ENCODE assay signal across 9 cellular contexts in genomic region chr16:88628512-88628974, GRCh38. TPM values are rescaled to one million over a fixed set of nuclear protein-coding genes. Genes with fewer than 3 reads are reported as not detected.
DNase-seq lines count a peak whose midpoint lies in the region; ATAC-seq and TF ChIP-seq lines count a peak whose summit lies in the region.
"Had no signal": no experiment of that assay in that cellular context is flagged by ENCODE, and none has a peak within 500 bp of the region (broad histone marks: within the 10 kb centered on the region; RNA-seq: fewer than 3 reads in every experiment).

No MANE protein-coding gene starts in this region.

- peak; percentile 69 for ATAC-seq in SK-N-SH treated with all-trans-retinoic acid at 6 μM for 48 hours
- no peak for ATAC-seq in GM18907 (IDR thresholded peaks at IDR 0.05; ENCODE audit: unreplicated experiment)
- ATAC-seq in HG03039 (IDR thresholded peaks at IDR 0.05; ENCODE audit: unreplicated experiment), result no peak
- ATAC-seq in GM19351 (IDR thresholded peaks at IDR 0.05; ENCODE audit: unreplicated experiment), result no peak

- H3K9ac ChIP-seq in iPS-20b (ENCODE audit: low read depth, low read length), result no peak overlapping the region

- H3K9me3 ChIP-seq in A673 (ENCODE audit: low read depth, low read length, poor library complexity, severe bottlenecking) (no peaks in the 10 kb centered on the region), iPS-20b (ENCODE audit: insufficient read depth, low read depth, low read length) (no peaks in the 10 kb centered on the region)

- TF ChIP-seq CTCF in A673 (conservative IDR thresholded peaks at IDR 0.05; ENCODE audit: low read depth, low read length), result peak; percentile 49
- peak; percentile 47 for TF ChIP-seq CTCF in GM12865 (IDR thresholded peaks at IDR 0.05; ENCODE audit: insufficient read depth, low read depth, low read length, missing control alignments)

- intact Hi-C loops in A673 (cut with micrococcal nuclease; ENCODE audit: unreplicated experiment), result no loop called here

- H3K36me3 ChIP-seq in A673 (ENCODE audit: insufficient read depth, low read length, poor library complexity, severe bottlenecking) (peaks cover 68% of the 10 kb centered on the region), iPS-20b (ENCODE audit: insufficient read depth, low read depth, low read length) (peaks cover 67% of the 10 kb centered on the region)

- CTCF ChIA-PET in A673 (lab: Charles Lee), result no interaction called here

- H3K4me3 ChIP-seq in A673 (ENCODE audit: low read depth, low read length, poor library complexity, severe bottlenecking) (no peak overlapping the region), GM12865 (ENCODE audit: low read depth, low read length) (no peak overlapping the region), iPS-20b (ENCODE audit: low read length) (no peak overlapping the region)
- H3K4me3 ChIP-seq: skin epidermis had no signal

- no peaks in the 10 kb centered on the region for H3K27me3 ChIP-seq in A673 (replicated peaks; ENCODE audit: insufficient read depth, low read depth, low read length, poor library complexity)
- H3K27me3 ChIP-seq in iPS-20b (ENCODE audit: insufficient read depth, low read length), result no peaks in the 10 kb centered on the region

- POLR2A ChIA-PET in A673 (lab: Charles Lee; ENCODE audit: low non-redundant PET), result no interaction called here

- H3K27ac ChIP-seq in A673 (ENCODE audit: low read depth, low read length, poor library complexity, severe bottlenecking) (no peak overlapping the region), iPS-20b (ENCODE audit: low read length) (peak overlapping the region; percentile 53)
- H3K27ac ChIP-seq: skin epidermis had no signal

- DNase-seq in A673 (ENCODE audit: low spot score), result peak; percentile 43
- no peak for DNase-seq in GM12865 (ENCODE audit: low read depth)
- DNase-seq in NCI-H226, result no peak

- no TSS peak for BruUV-seq in A673 (replicated peaks; lab: Mats Ljungman, UMichigan)

- no peaks in the 10 kb centered on the region for H3K4me1 ChIP-seq in A673 (ENCODE audit: insufficient read depth, low read length, poor library complexity, severe bottlenecking)
- H3K4me1 ChIP-seq in iPS-20b (ENCODE audit: insufficient read depth, low read length), result no peaks in the 10 kb centered on the region

TF ChIP-seq in SK-N-SH treated with all-trans-retinoic acid at 6 μM for 48 hours, 23 proteins besides CTCF, POLR2A, EP300 and RAD21:
- TF ChIP-seq ZNF8 (CRISPR knock-in tag; IDR thresholded peaks at IDR 0.05), result no peak
- TF ChIP-seq BACH2 (CRISPR knock-in tag; IDR thresholded peaks at IDR 0.05; ENCODE audit: borderline replicate concordance), result no peak
- no peak for TF ChIP-seq PPARA (CRISPR knock-in tag; IDR thresholded peaks at IDR 0.05; ENCODE audit: borderline replicate concordance)
- no peak for TF ChIP-seq CSDC2 (CRISPR knock-in tag; IDR thresholded peaks at IDR 0.05)
- no peak for TF ChIP-seq OSR1 (CRISPR knock-in tag; IDR thresholded peaks at IDR 0.05)
- TF ChIP-seq RARB (CRISPR knock-in tag; IDR thresholded peaks at IDR 0.05), result no peak
- no peak for TF ChIP-seq GLIS3 (CRISPR knock-in tag; IDR thresholded peaks at IDR 0.05)
- TF ChIP-seq TOX (CRISPR knock-in tag; IDR thresholded peaks at IDR 0.05; ENCODE audit: borderline replicate concordance), result no peak
- TF ChIP-seq SNAI2 (CRISPR knock-in tag; IDR thresholded peaks at IDR 0.05), result no peak
- no peak for TF ChIP-seq ZC3H10 (CRISPR knock-in tag; IDR thresholded peaks at IDR 0.05)
- TF ChIP-seq, protein P1, sequence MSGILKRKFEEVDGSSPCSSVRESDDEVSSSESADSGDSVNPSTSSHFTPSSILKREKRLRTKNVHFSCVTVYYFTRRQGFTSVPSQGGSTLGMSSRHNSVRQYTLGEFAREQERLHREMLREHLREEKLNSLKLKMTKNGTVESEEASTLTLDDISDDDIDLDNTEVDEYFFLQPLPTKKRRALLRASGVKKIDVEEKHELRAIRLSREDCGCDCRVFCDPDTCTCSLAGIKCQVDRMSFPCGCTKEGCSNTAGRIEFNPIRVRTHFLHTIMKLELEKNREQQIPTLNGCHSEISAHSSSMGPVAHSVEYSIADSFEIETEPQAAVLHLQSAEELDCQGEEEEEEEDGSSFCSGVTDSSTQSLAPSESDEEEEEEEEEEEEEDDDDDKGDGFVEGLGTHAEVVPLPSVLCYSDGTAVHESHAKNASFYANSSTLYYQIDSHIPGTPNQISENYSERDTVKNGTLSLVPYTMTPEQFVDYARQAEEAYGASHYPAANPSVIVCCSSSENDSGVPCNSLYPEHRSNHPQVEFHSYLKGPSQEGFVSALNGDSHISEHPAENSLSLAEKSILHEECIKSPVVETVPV (CRISPR knock-in tag; IDR thresholded peaks at IDR 0.05), result no peak
- TF ChIP-seq PATZ1 (CRISPR knock-in tag; IDR thresholded peaks at IDR 0.05; ENCODE audit: borderline replicate concordance), result no peak
- no peak for TF ChIP-seq CREB5 (CRISPR knock-in tag; IDR thresholded peaks at IDR 0.05; ENCODE audit: low read depth)
- TF ChIP-seq ESRRG (CRISPR knock-in tag; IDR thresholded peaks at IDR 0.05), result no peak
- TF ChIP-seq ARNTL (CRISPR knock-in tag; IDR thresholded peaks at IDR 0.05; ENCODE audit: borderline replicate concordance, low read depth), result no peak
- no peak for TF ChIP-seq ZFP30 (CRISPR knock-in tag; IDR thresholded peaks at IDR 0.05)
- TF ChIP-seq TSHZ2 (CRISPR knock-in tag; IDR thresholded peaks at IDR 0.05), result no peak

RNA-seq across cellular contexts. Expression of gene IL17C, which starts 9.8 kb away (rescaled TPM):
- total RNA-seq in A673 (2021), result 0.28 TPM in 1 of 2 replicates, not detected in the other

RNA-seq across cellular contexts. Expression of gene CYBA, which starts 22.3 kb away (rescaled TPM):
- 44.7 and 53.6 TPM in 2 replicates for total RNA-seq in A673 (2021)

RNA-seq across cellular contexts. Expression of gene MVD, which starts 34.3 kb away (rescaled TPM):
- 127 and 131 TPM in 2 replicates for total RNA-seq in A673 (2021)

RNA-seq across cellular contexts. Expression of gene SNAI3, which starts 57.8 kb away (rescaled TPM):
- total RNA-seq in A673 (2021), result not detected in 2 replicates

RNA-seq across cellular contexts. Expression of gene ZC3H18, which starts 58.3 kb away (rescaled TPM):
- total RNA-seq in A673 (2021), result 75.9 and 83.4 TPM in 2 replicates
